10 cellular contexts compared by ENCODE assay signal in genomic region chr6:109308018-109308492, GRCh38.
A peak's percentile ranks its signal among the peaks of the same experiment; 100 is the strongest.
DNase-seq lines count a peak whose midpoint lies in the region; ATAC-seq lines count a peak whose summit lies in the region.
"Had no signal": no experiment of that assay in that cellular context is flagged by ENCODE, and none has a peak within 500 bp of the region (broad histone marks: within the 10 kb centered on the region; RNA-seq: fewer than 3 reads in every experiment).

No MANE protein-coding gene starts in this region.

- POLR2A ChIA-PET in activated CD4-positive, alpha-beta memory T cell treated with anti-CD3 and anti-CD28 coated beads for 36 hours (lab: Charles Lee), result interaction anchor here (0.5 kb wide), 1 partner anchor 19 kb away, joined by 3 read pairs; no protein-coding TSS in a partner anchor
- POLR2A ChIA-PET in activated CD4-positive, alpha-beta memory T cell treated with anti-CD3 and anti-CD28 coated beads, Interleukin-2, amount 10 ng/mL, durations not matched to agents 7 days and 5 days (lab: Charles Lee), result no interaction called here

- CTCF ChIA-PET in activated CD4-positive, alpha-beta memory T cell treated with anti-CD3 and anti-CD28 coated beads for 36 hours (lab: Charles Lee), result no interaction called here
- CTCF ChIA-PET in activated CD4-positive, alpha-beta memory T cell treated with anti-CD3 and anti-CD28 coated beads, Interleukin-2, amount 10 ng/mL, durations not matched to agents 7 days and 5 days (lab: Charles Lee), result no interaction called here

- H3K4me1 Mint-ChIP-seq in activated CD4-positive, alpha-beta memory T cell treated with anti-CD3 and anti-CD28 coated beads for 36 hours (ENCODE audit: low read depth), result peaks cover 31% of the 10 kb centered on the region
- peaks cover 20% of the 10 kb centered on the region for H3K4me1 Mint-ChIP-seq in activated CD4-positive, alpha-beta memory T cell treated with anti-CD3 and anti-CD28 coated beads, Interleukin-2, amount 10 ng/mL, durations not matched to agents 7 days and 5 days
- peaks cover 7% of the 10 kb centered on the region for H3K4me1 Mint-ChIP-seq in activated T-helper 17 cell treated with anti-CD3 and anti-CD28 coated beads, Interleukin-2, amount 50 U/mL, for 72 hours
- H3K4me1 Mint-ChIP-seq: CD4-positive, CD25-positive, alpha-beta regulatory T cell had no signal

- ATAC-seq in activated T-helper 17 cell treated with anti-CD3 and anti-CD28 coated beads, Interleukin-2, amount 50 U/mL, for 72 hours (replicated peaks), result peak; percentile 91
- ATAC-seq in left colon, result peak; percentile 92
- ATAC-seq in HG03432 (IDR thresholded peaks at IDR 0.05; ENCODE audit: unreplicated experiment), result no peak

- H3K27me3 Mint-ChIP-seq in activated CD4-positive, alpha-beta memory T cell treated with anti-CD3 and anti-CD28 coated beads for 36 hours, result no peaks in the 10 kb centered on the region
- H3K27me3 Mint-ChIP-seq in activated CD4-positive, alpha-beta memory T cell treated with anti-CD3 and anti-CD28 coated beads, Interleukin-2, amount 10 ng/mL, durations not matched to agents 7 days and 5 days, result no peaks in the 10 kb centered on the region
- peaks cover 5% of the 10 kb centered on the region for H3K27me3 Mint-ChIP-seq in activated T-helper 17 cell treated with anti-CD3 and anti-CD28 coated beads, Interleukin-2, amount 50 U/mL, for 72 hours

- DNase-seq in activated CD4-positive, alpha-beta memory T cell treated with anti-CD3 and anti-CD28 coated beads for 36 hours, result peak; percentile 70
- no peak for DNase-seq in activated CD4-positive, alpha-beta memory T cell treated with anti-CD3 and anti-CD28 coated beads, Interleukin-2, amount 10 ng/mL, durations not matched to agents 7 days and 5 days
- peak; percentile 53 to 88 for DNase-seq in left colon
- no peak for DNase-seq in dermis blood vessel endothelial cell
- DNase-seq in NCI-H2171 treated with DMSO at 0.1 percent for 48 hours (lab: John Stamatoyannopoulos, UW), result no peak
- DNase-seq: CD4-positive, CD25-positive, alpha-beta regulatory T cell had no signal

- intact Hi-C loops in activated CD4-positive, alpha-beta memory T cell treated with anti-CD3 and anti-CD28 coated beads for 36 hours (cut with micrococcal nuclease), result loop anchor here (2.0 to 10.0 kb wide), 3 partner anchors 65 to 363 kb away; partner anchors contain the start of gene CD164
- intact Hi-C loops in left colon (cut with DNase I, micrococcal nuclease), result no loop called here

- no peaks in the 10 kb centered on the region for H3K36me3 Mint-ChIP-seq in activated CD4-positive, alpha-beta memory T cell treated with anti-CD3 and anti-CD28 coated beads for 36 hours
- H3K36me3 Mint-ChIP-seq in activated CD4-positive, alpha-beta memory T cell treated with anti-CD3 and anti-CD28 coated beads, Interleukin-2, amount 10 ng/mL, durations not matched to agents 7 days and 5 days (ENCODE audit: low read depth), result no peaks in the 10 kb centered on the region
- H3K36me3 Mint-ChIP-seq in activated T-helper 17 cell treated with anti-CD3 and anti-CD28 coated beads, Interleukin-2, amount 50 U/mL, for 72 hours (ENCODE audit: low read depth), result no peaks in the 10 kb centered on the region
- H3K36me3 Mint-ChIP-seq: CD4-positive, CD25-positive, alpha-beta regulatory T cell; T-cell had no signal

- H3K4me3 Mint-ChIP-seq in activated CD4-positive, alpha-beta memory T cell treated with anti-CD3 and anti-CD28 coated beads for 36 hours, result no peak overlapping the region
- H3K4me3 Mint-ChIP-seq in activated CD4-positive, alpha-beta memory T cell treated with anti-CD3 and anti-CD28 coated beads, Interleukin-2, amount 10 ng/mL, durations not matched to agents 7 days and 5 days, result no peak overlapping the region
- no peak overlapping the region for H3K4me3 Mint-ChIP-seq in activated T-helper 17 cell treated with anti-CD3 and anti-CD28 coated beads, Interleukin-2, amount 50 U/mL, for 72 hours
- H3K4me3 Mint-ChIP-seq: CD4-positive, CD25-positive, alpha-beta regulatory T cell; T-cell had no signal

- no peaks in the 10 kb centered on the region for H3K9me3 Mint-ChIP-seq in activated CD4-positive, alpha-beta memory T cell treated with anti-CD3 and anti-CD28 coated beads for 36 hours
- no peaks in the 10 kb centered on the region for H3K9me3 Mint-ChIP-seq in activated CD4-positive, alpha-beta memory T cell treated with anti-CD3 and anti-CD28 coated beads, Interleukin-2, amount 10 ng/mL, durations not matched to agents 7 days and 5 days
- peaks cover 5% of the 10 kb centered on the region for H3K9me3 Mint-ChIP-seq in activated T-helper 17 cell treated with anti-CD3 and anti-CD28 coated beads, Interleukin-2, amount 50 U/mL, for 72 hours
- H3K9me3 Mint-ChIP-seq: T-cell had no signal

- no peak overlapping the region for H3K4me3 ChIP-seq in subcutaneous abdominal adipose tissue (ENCODE audit: low read depth in 1 of 5, low read length in 5 of 5)

- peak overlapping the region in 2 of 5 donors; percentile 16 to 53 for H3K9ac ChIP-seq in subcutaneous abdominal adipose tissue (ENCODE audit: low read length in 5 of 5)

- no peaks in the 10 kb centered on the region for H3K9me3 ChIP-seq in subcutaneous abdominal adipose tissue (ENCODE audit: control insufficient read depth in 5 of 5, low read length in 5 of 5)

- H3K4me1 ChIP-seq in subcutaneous abdominal adipose tissue (ENCODE audit: control insufficient read depth in 5 of 5, insufficient read depth in 5 of 5, low read length in 5 of 5), result peaks cover 0 to 22% (median 6%) of the 10 kb centered on the region in 5 donors

- H3K36me3 ChIP-seq in subcutaneous abdominal adipose tissue (ENCODE audit: control insufficient read depth in 5 of 5, insufficient read depth in 5 of 5, low read length in 5 of 5), result no peaks in the 10 kb centered on the region

- H3K27ac ChIP-seq in subcutaneous abdominal adipose tissue (ENCODE audit: low read depth, low read length), result peak overlapping the region; percentile 44

- no peaks in the 10 kb centered on the region for H3K27me3 ChIP-seq in subcutaneous abdominal adipose tissue (ENCODE audit: control insufficient read depth in 5 of 5, insufficient read depth in 4 of 5, low read length in 5 of 5)

- peak overlapping the region; percentile 57 for H3K27ac Mint-ChIP-seq in activated CD4-positive, alpha-beta memory T cell treated with anti-CD3 and anti-CD28 coated beads for 36 hours
- H3K27ac Mint-ChIP-seq in activated CD4-positive, alpha-beta memory T cell treated with anti-CD3 and anti-CD28 coated beads, Interleukin-2, amount 10 ng/mL, durations not matched to agents 7 days and 5 days, result no peak overlapping the region
- no peak overlapping the region for H3K27ac Mint-ChIP-seq in activated T-helper 17 cell treated with anti-CD3 and anti-CD28 coated beads, Interleukin-2, amount 50 U/mL, for 72 hours
- H3K27ac Mint-ChIP-seq: CD4-positive, CD25-positive, alpha-beta regulatory T cell; T-cell had no signal

Comparison
In these comparisons a context has a peak if more than half of its experiments do, and no peak if none do; other contexts are left out.
1. DNase-seq: peak in activated CD4-positive, alpha-beta memory T cell treated with anti-CD3 and anti-CD28 coated beads for 36 hours (single experiment) and left colon (2 of 2); none in activated CD4-positive, alpha-beta memory T cell treated with anti-CD3 and anti-CD28 coated beads, Interleukin-2, amount 10 ng/mL, durations not matched to agents 7 days and 5 days (single experiment), dermis blood vessel endothelial cell (single experiment) and NCI-H2171 treated with DMSO at 0.1 percent for 48 hours (single experiment).